ENCODE assay signal across 1 cellular context in the genomic region with DNA sequence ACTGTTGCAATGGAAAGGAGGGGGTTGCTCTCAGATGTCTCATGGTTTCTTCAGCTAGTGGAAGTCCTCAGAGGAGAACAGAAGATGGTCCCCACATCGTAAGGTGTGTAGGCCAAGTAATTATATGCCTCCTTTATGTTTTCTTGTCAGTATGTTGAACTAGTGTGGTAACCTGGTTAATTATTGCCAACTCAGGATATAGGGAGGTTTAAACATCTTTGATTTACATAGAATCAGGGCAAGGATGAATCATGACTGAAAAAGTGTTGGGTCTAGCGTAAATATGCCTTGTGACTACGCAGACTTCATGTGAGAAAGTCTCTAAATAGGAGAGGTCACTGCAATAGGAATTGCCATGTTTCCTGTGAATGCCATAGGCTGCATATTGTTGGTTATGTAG.
TF ChIP-seq lines count a peak whose summit lies in the region.

No MANE protein-coding gene starts in this region.

TF ChIP-seq in GM23338, 12 proteins besides CTCF, POLR2A, EP300 and RAD21 (continued from another document):
- TF ChIP-seq, protein P1, sequence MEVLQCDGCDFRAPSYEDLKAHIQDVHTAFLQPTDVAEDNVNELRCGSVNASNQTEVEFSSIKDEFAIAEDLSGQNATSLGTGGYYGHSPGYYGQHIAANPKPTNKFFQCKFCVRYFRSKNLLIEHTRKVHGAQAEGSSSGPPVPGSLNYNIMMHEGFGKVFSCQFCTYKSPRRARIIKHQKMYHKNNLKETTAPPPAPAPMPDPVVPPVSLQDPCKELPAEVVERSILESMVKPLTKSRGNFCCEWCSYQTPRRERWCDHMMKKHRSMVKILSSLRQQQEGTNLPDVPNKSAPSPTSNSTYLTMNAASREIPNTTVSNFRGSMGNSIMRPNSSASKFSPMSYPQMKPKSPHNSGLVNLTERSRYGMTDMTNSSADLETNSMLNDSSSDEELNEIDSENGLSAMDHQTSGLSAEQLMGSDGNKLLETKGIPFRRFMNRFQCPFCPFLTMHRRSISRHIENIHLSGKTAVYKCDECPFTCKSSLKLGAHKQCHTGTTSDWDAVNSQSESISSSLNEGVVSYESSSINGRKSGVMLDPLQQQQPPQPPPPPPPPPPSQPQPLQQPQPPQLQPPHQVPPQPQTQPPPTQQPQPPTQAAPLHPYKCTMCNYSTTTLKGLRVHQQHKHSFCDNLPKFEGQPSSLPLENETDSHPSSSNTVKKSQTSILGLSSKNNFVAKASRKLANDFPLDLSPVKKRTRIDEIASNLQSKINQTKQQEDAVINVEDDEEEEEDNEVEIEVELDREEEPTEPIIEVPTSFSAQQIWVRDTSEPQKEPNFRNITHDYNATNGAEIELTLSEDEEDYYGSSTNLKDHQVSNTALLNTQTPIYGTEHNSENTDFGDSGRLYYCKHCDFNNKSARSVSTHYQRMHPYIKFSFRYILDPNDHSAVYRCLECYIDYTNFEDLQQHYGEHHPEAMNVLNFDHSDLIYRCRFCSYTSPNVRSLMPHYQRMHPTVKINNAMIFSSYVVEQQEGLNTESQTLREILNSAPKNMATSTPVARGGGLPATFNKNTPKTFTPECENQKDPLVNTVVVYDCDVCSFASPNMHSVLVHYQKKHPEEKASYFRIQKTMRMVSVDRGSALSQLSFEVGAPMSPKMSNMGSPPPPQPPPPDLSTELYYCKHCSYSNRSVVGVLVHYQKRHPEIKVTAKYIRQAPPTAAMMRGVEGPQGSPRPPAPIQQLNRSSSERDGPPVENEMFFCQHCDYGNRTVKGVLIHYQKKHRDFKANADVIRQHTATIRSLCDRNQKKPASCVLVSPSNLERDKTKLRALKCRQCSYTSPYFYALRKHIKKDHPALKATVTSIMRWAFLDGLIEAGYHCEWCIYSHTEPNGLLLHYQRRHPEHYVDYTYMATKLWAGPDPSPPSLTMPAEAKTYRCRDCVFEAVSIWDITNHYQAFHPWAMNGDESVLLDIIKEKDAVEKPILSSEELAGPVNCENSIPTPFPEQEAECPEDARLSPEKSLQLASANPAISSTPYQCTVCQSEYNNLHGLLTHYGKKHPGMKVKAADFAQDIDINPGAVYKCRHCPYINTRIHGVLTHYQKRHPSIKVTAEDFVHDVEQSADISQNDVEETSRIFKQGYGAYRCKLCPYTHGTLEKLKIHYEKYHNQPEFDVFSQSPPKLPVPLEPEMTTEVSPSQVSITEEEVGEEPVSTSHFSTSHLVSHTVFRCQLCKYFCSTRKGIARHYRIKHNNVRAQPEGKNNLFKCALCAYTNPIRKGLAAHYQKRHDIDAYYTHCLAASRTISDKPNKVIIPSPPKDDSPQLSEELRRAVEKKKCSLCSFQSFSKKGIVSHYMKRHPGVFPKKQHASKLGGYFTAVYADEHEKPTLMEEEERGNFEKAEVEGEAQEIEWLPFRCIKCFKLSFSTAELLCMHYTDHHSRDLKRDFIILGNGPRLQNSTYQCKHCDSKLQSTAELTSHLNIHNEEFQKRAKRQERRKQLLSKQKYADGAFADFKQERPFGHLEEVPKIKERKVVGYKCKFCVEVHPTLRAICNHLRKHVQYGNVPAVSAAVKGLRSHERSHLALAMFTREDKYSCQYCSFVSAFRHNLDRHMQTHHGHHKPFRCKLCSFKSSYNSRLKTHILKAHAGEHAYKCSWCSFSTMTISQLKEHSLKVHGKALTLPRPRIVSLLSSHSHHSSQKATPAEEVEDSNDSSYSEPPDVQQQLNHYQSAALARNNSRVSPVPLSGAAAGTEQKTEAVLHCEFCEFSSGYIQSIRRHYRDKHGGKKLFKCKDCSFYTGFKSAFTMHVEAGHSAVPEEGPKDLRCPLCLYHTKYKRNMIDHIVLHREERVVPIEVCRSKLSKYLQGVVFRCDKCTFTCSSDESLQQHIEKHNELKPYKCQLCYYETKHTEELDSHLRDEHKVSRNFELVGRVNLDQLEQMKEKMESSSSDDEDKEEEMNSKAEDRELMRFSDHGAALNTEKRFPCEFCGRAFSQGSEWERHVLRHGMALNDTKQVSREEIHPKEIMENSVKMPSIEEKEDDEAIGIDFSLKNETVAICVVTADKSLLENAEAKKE (CRISPR knock-in tag; IDR thresholded peaks at IDR 0.05): no peak
- no peak for TF ChIP-seq NANOG (IDR thresholded peaks at IDR 0.05; ENCODE audit: borderline replicate concordance)
